ENCODE assay signal across 11 cellular contexts in the genomic region with DNA sequence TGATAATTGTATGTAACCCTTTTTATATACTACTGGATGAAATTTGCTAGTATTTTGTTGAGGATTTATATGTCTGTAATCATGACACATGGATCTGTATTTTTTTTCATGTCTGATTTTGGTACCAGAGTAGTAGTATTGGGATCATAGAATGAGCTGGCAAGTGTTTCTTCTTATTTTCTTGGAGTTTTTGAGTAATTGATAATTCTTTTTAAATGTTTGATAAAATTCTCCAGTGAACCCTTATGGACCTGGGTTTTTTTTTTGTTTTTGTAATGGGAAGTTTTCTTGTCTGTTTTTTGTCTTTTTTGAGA. TPM values are rescaled to one million over a fixed set of nuclear protein-coding genes. Genes with fewer than 3 reads are reported as not detected.
A peak's percentile ranks its signal among the peaks of the same experiment; 100 is the strongest.
DNase-seq lines count a peak whose midpoint lies in the region; ATAC-seq, FAIRE-seq and TF ChIP-seq lines count a peak whose summit lies in the region.
"Had no signal": no experiment of that assay in that cellular context is flagged by ENCODE, and none has a peak within 500 bp of the region (broad histone marks: within the 10 kb centered on the region; RNA-seq: fewer than 3 reads in every experiment).

No MANE protein-coding gene starts in this region.

- no peak overlapping the region for H3K4me3 ChIP-seq in KMS-11 (IDR thresholded peaks at IDR 0.05; ENCODE audit: insufficient read depth, low read depth, low read length)

- no peaks in the 10 kb centered on the region for H4K20me1 ChIP-seq in KMS-11 (ENCODE audit: insufficient read depth)

- H3K36me3 ChIP-seq in KMS-11 (ENCODE audit: insufficient read depth): no peaks in the 10 kb centered on the region

- peak; percentile 55 for FAIRE-seq in frontal cortex (lab: Jason Lieb, UNC)

- peaks cover 25% of the 10 kb centered on the region for H3K79me2 ChIP-seq in KMS-11 (ENCODE audit: insufficient read depth, low read depth)

- peak overlapping the region; percentile 45; the same call in 1 of the 2 replicates for H2AFZ ChIP-seq in KMS-11 (ENCODE audit: low read depth)

- H3K9ac ChIP-seq in KMS-11: peak overlapping the region; percentile 58; the same call in 1 of the 2 replicates

- no peaks in the 10 kb centered on the region for H3K27me3 ChIP-seq in KMS-11 (ENCODE audit: insufficient read depth, low read depth)

- no peak for TF ChIP-seq CTCF in KMS-11 (conservative IDR thresholded peaks at IDR 0.05; ENCODE audit: low read depth, low read length)

- H3K4me1 ChIP-seq in KMS-11 (ENCODE audit: low read depth, poor library complexity, severe bottlenecking): peaks cover 14% of the 10 kb centered on the region

- H3K4me2 ChIP-seq in KMS-11: peak overlapping the region; percentile 69

- DNase-seq in frontal cortex (ENCODE audit: low spot score in 2 of 2) (no peak), NCI-H82 treated with DMSO at 0.1 percent for 48 hours (lab: John Stamatoyannopoulos, UW; ENCODE audit: unreplicated experiment) (no peak), NCI-H1048 (lab: John Stamatoyannopoulos, UW) (no peak)
- DNase-seq: H7, NCI-H1436 treated with DMSO at 0.1 percent for 48 hours, T-helper 9 cell had no signal

- ATAC-seq in GM18502 (IDR thresholded peaks at IDR 0.05; ENCODE audit: poor library complexity, unreplicated experiment) (peak; percentile 29), GM19467 (IDR thresholded peaks at IDR 0.05; ENCODE audit: unreplicated experiment) (peak; percentile 11), HG02970 (IDR thresholded peaks at IDR 0.05; ENCODE audit: low FRiP score, unreplicated experiment) (no peak), HG02642 (IDR thresholded peaks at IDR 0.05; ENCODE audit: poor library complexity, unreplicated experiment) (no peak)

- H3K27ac ChIP-seq in KMS-11: peak overlapping the region; percentile 77

RNA-seq across cellular contexts. Expression of a gene that starts 28.4 kb away (rescaled TPM):
- total RNA-seq in frontal cortex: 64.4 TPM

RNA-seq across cellular contexts. Expression of a gene that starts 55.2 kb away (rescaled TPM):
- total RNA-seq in frontal cortex: 20.0 TPM

Comparison
In these comparisons a context has a peak if more than half of its experiments do, and no peak if none do; other contexts are left out.
1. ATAC-seq: peak in GM18502 (single experiment) and GM19467 (single experiment); none in HG02970 (single experiment) and HG02642 (single experiment).